Comparison of ENCODE assay signal across 10 cellular contexts in genomic region chr3:132135628-132136333, GRCh38.
DNase-seq lines count a peak whose midpoint lies in the region; TF ChIP-seq lines count a peak whose summit lies in the region.
"Had no signal": no experiment of that assay in that cellular context is flagged by ENCODE, and none has a peak within 500 bp of the region (broad histone marks: within the 10 kb centered on the region; RNA-seq: fewer than 3 reads in every experiment).

No MANE protein-coding gene starts in this region.

- in situ Hi-C loops in brain microvascular endothelial cell (cut with HindIII; ENCODE audit: low pct_ligation_motif_present, low sequenced_read_pairs) = no loop called here

- peaks cover 4% of the 10 kb centered on the region; the same call in 1 of the 2 replicates for H3K27me3 ChIP-seq in HUES48 (ENCODE audit: control insufficient read depth, insufficient read depth, low read length)
- H3K27me3 ChIP-seq in brain microvascular endothelial cell (replicated peaks) = no peaks in the 10 kb centered on the region
- no peaks in the 10 kb centered on the region for H3K27me3 ChIP-seq in kidney epithelial cell (ENCODE audit: control insufficient read depth, insufficient read depth, low read length)

- no peaks in the 10 kb centered on the region for H3K36me3 ChIP-seq in HUES48 (ENCODE audit: control insufficient read depth, insufficient read depth, low read length)
- no peaks in the 10 kb centered on the region for H3K36me3 ChIP-seq in brain microvascular endothelial cell (replicated peaks)
- no peaks in the 10 kb centered on the region for H3K36me3 ChIP-seq in kidney epithelial cell (ENCODE audit: control insufficient read depth, insufficient read depth, low read length)

- TF ChIP-seq CTCF in AG04449 (IDR thresholded peaks at IDR 0.05; ENCODE audit: insufficient read depth, low read length, missing control alignments) = no peak
- TF ChIP-seq CTCF in brain microvascular endothelial cell (IDR thresholded peaks at IDR 0.05; ENCODE audit: low read depth, low read length, missing control alignments) = no peak
- TF ChIP-seq CTCF in kidney epithelial cell (IDR thresholded peaks at IDR 0.05; ENCODE audit: insufficient read depth, low read length, poor library complexity, severe bottlenecking) = no peak

- peak overlapping the region; percentile 45 for H3K4me3 ChIP-seq in AG04449 (ENCODE audit: low read depth, low read length)
- 0 out of 2 replicates have a peak overlapping the region, but pooled peaks have one; percentile 4 for H3K4me3 ChIP-seq in HUES48 (ENCODE audit: low read depth, low read length)
- peak overlapping the region; percentile 40 for H3K4me3 ChIP-seq in brain microvascular endothelial cell (ENCODE audit: low read depth, low read length)
- peak overlapping the region; percentile 5 for H3K4me3 ChIP-seq in kidney epithelial cell (ENCODE audit: low read depth, low read length)

- peak; percentile 95 for DNase-seq in AG04449 (ENCODE audit: low read depth, low spot score)
- DNase-seq in brain microvascular endothelial cell = peak; percentile 96
- peak; percentile 98 for DNase-seq in kidney epithelial cell (ENCODE audit: low read depth)
- DNase-seq in retina = no peak
- DNase-seq in ecto neural progenitor cell (ENCODE audit: low spot score) = no peak
- DNase-seq in NCI-H2029 (lab: John Stamatoyannopoulos, UW) = no peak
- DNase-seq in NCI-H1436 (lab: John Stamatoyannopoulos, UW) = no peak
- DNase-seq: CD4-positive, CD25-positive, alpha-beta regulatory T cell; MV-4-11 had no signal

- POLR2A ChIA-PET in AG04449 (lab: Yijun Ruan, JAX) = interaction anchor here (1.0 kb wide), 1 partner anchor 232 kb away, joined by 6 read pairs; no protein-coding TSS in a partner anchor

- CTCF ChIA-PET in AG04449 (lab: Yijun Ruan, JAX) = interaction anchor here (0.8 to 2.3 kb wide), 3 partner anchors 98 to 341 kb away, joined by 3 to 12 read pairs (median 4); partner anchors contain the start of gene CPNE4

- H3K9ac ChIP-seq in HUES48 (ENCODE audit: low read depth, low read length) = no peak overlapping the region

- H3K27ac ChIP-seq in HUES48 (ENCODE audit: low read depth, low read length) = peak overlapping the region; percentile 88
- peak overlapping the region; percentile 99 for H3K27ac ChIP-seq in brain microvascular endothelial cell

- H3K4me1 ChIP-seq in HUES48 (ENCODE audit: control insufficient read depth, insufficient read depth, low read length) = peaks cover 27% of the 10 kb centered on the region

- H3K9me3 ChIP-seq in HUES48 (ENCODE audit: control insufficient read depth, insufficient read depth, low read length) = no peaks in the 10 kb centered on the region

Comparison
In these comparisons a context has a peak if more than half of its experiments do, and no peak if none do; other contexts are left out.
1. DNase-seq: peak in AG04449 (single experiment), brain microvascular endothelial cell (single experiment) and kidney epithelial cell (single experiment); none in retina (single experiment), ecto neural progenitor cell (single experiment), NCI-H2029 (single experiment) and NCI-H1436 (single experiment).
2. Peak in every context shown above with its lines, with median percentiles within 50 percentile points of each other: H3K4me3 ChIP-seq.